15 cellular contexts compared by ENCODE assay signal in the genomic region with DNA sequence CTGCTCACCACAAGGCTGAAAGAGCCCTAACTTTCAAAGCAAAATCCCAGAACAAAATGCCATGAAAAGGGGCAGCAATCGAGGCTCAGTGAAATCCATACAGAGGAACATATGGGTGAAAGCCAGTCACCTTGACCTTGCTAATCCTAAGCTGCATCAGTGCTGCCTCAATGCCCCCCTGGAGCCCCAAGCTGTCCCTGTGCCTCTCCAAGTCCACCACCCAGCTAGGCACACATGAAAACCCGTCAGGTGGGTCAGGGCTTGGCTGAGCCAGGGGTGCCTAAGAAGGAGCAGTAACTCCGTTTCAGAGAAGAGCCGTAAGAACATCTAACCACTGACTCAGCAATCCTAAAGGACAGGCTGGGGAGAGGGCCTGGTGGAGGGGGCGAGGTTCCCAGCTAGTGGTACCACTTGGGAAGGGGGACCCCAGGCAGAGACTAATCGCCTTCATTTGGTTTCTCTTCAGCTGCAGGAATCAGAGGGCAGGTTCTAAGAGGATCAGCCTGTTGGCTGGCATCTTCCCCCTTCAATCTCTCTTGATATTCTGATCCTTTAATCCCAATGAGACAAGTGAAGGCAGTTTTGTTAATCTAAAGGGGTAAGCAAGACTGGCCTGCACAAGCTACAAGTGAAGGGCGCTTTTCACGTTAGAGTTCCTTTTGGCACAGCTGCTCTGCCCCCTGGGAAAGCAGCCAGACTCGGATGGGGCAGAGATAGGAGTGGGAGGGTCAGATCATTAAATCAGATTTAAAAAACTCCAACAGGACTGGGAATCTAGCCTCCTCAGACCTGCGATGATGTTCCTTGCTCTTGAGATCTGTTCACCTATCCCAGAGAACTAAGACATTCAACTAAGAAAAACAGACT. TPM values are rescaled to one million over a fixed set of nuclear protein-coding genes. Genes with fewer than 3 reads are reported as not detected.
DNase-seq lines count a peak whose midpoint lies in the region; ATAC-seq, FAIRE-seq and TF ChIP-seq lines count a peak whose summit lies in the region.
"Had no signal": no experiment of that assay in that cellular context is flagged by ENCODE, and none has a peak within 500 bp of the region (broad histone marks: within the 10 kb centered on the region; RNA-seq: fewer than 3 reads in every experiment).

No MANE protein-coding gene starts in this region.

- H3K27me3 ChIP-seq in IMR-90 (ENCODE audit: control insufficient read depth, insufficient read depth, low read length) (no peaks in the 10 kb centered on the region), GM12878 (replicated peaks in 1 of 2; ENCODE audit: control insufficient read depth in 2 of 2, insufficient read depth in 2 of 2, low read length in 1 of 2) (no peaks in the 10 kb centered on the region), suprapubic skin (no peaks in the 10 kb centered on the region)
- H3K27me3 ChIP-seq: tibial artery had no signal

- dilution Hi-C loops in IMR-90 (cut with HindIII; ENCODE audit: low sequenced_read_pairs, unreplicated experiment): no loop called here

- no peak overlapping the region for H4K8ac ChIP-seq in IMR-90 (ENCODE audit: low read depth in 2 of 2, low read length in 2 of 2)

- H3K4me2 ChIP-seq in IMR-90 (ENCODE audit: low read depth, low read length) (no peak overlapping the region), GM12878 (ENCODE audit: control insufficient read depth, insufficient read depth) (peak overlapping the region; percentile 85)

- H4K20me1 ChIP-seq in IMR-90 (ENCODE audit: insufficient read depth, low read length) (peaks cover 71% of the 10 kb centered on the region), GM12878 (ENCODE audit: control insufficient read depth, insufficient read depth) (peaks cover 2% of the 10 kb centered on the region; the same call in 1 of the 2 replicates)

- H3K4me3 ChIP-seq in IMR-90 (ENCODE audit: insufficient read depth, low read depth, low read length) (no peak overlapping the region), GM12878 (no peak overlapping the region), mesodermal cell (ENCODE audit: extremely low read depth, insufficient read depth, low read length, poor library complexity, severe bottlenecking) (no peak overlapping the region), suprapubic skin (no peak overlapping the region)
- H3K4me3 ChIP-seq: psoas muscle, tibial artery had no signal

- intact Hi-C loops in IMR-90 (cut with micrococcal nuclease): no loop called here
- intact Hi-C loops in GM12878 (cut with micrococcal nuclease; ENCODE audit: unreplicated experiment): no loop called here
- intact Hi-C loops in activated T-helper 2 cell treated with anti-CD3 and anti-CD28 coated beads, Interferon-gamma antibody, Interleukin-2, Interleukin-4, amounts not matched to agents 10 μg/mL and 5 μg/mL and 100 μg/mL, durations not matched to agents 14 hours and 24 hours and 36 hours (cut with micrococcal nuclease): no loop called here
- intact Hi-C loops in left colon (cut with DNase I, micrococcal nuclease): no loop called here

- no peak overlapping the region for H2AK9ac ChIP-seq in IMR-90 (replicated peaks; ENCODE audit: low read depth, low read length, poor library complexity)

- H3K27ac ChIP-seq in IMR-90 (ENCODE audit: insufficient read depth, low read length): no peak overlapping the region
- H3K27ac ChIP-seq in GM12878 (ENCODE audit: control insufficient read depth, insufficient read depth): peak overlapping the region; percentile 69
- H3K27ac ChIP-seq in mesodermal cell (ENCODE audit: low read depth, low read length, severe bottlenecking): peak overlapping the region; percentile 23
- H3K27ac ChIP-seq in suprapubic skin: peak overlapping the region; percentile 49
- H3K27ac ChIP-seq: epithelial cell of prostate, psoas muscle, tibial artery had no signal

- H3K79me2 ChIP-seq in GM12878 (ENCODE audit: control insufficient read depth, insufficient read depth, low read length): peaks cover 34% of the 10 kb centered on the region

- H2BK15ac ChIP-seq in IMR-90 (ENCODE audit: low read depth, low read length): no peak overlapping the region

- H3K23ac ChIP-seq in IMR-90 (ENCODE audit: low read depth, low read length): no peak overlapping the region

- no peak for DNase-seq in IMR-90
- no peak for DNase-seq in GM12878 (ENCODE audit: low read depth, low spot score)
- DNase-seq in suprapubic skin (ENCODE audit: low spot score in 2 of 2): no peak
- DNase-seq in DMS114 treated with DMSO at 0.1 percent for 48 hours (lab: John Stamatoyannopoulos, UW; ENCODE audit: unreplicated experiment): no peak
- no peak for DNase-seq in activated T-helper 2 cell treated with anti-CD3 and anti-CD28 coated beads, Interferon-gamma antibody, Interleukin-2, Interleukin-4, amounts not matched to agents 10 μg/mL and 5 μg/mL and 100 μg/mL, durations not matched to agents 14 hours and 24 hours and 36 hours (ENCODE audit: low spot score)
- no peak for DNase-seq in left colon
- DNase-seq: activated CD4-positive, alpha-beta T cell treated with anti-CD3 and anti-CD28 coated beads for 48 hours; activated T-cell treated with anti-CD3 and anti-CD28 coated beads, Interleukin-2, amount 50 U/mL, for 4 hours; GOT3; psoas muscle; tibial artery had no signal

- no TSS peak for BruUV-seq in IMR-90 (replicated peaks; lab: Mats Ljungman, UMichigan)
- BruUV-seq in GM12878 (replicated peaks; lab: Mats Ljungman, UMichigan): no TSS peak

- WGBS in IMR-90 (ENCODE audit: extremely low coverage in 2 of 2, insufficient read length in 1 of 2), 2 experiments: 75% methylated on average over 2 of the region's 10 CpGs; no CpG with 5 or more reads in 1 of the 2 experiments
- 67% methylated on average over 10 of the region's 10 CpGs for WGBS in GM12878 (ENCODE audit: insufficient coverage, insufficient replicate concordance, low lambda C conversion rate, missing lambda C conversion rate)
- 93 to 95% methylated on average over 6 to 7 of the region's 10 CpGs for WGBS in mesodermal cell (ENCODE audit: insufficient coverage in 2 of 2), 2 experiments
- whole genome bisulfite sequencing in suprapubic skin: 52% methylated on average over 6 of the region's 10 CpGs

- CTCF ChIA-PET in IMR-90 (lab: Yijun Ruan, JAX): interaction anchor here (0.6 to 0.9 kb wide), 2 partner anchors 9 to 75 kb away, joined by 3 to 5 read pairs; no protein-coding TSS in a partner anchor
- CTCF ChIA-PET in GM12878 (lab: Yijun Ruan, JAX): interaction anchor here (1.3 to 4.1 kb wide), 6 partner anchors 19 to 189 kb away, joined by 3 to 17 read pairs (median 10); no protein-coding TSS in a partner anchor

- in situ Hi-C loops in IMR-90 (cut with MboI; ENCODE audit: low sequenced_read_pairs) (no loop called here), GM12878 (cut with MboI) (no loop called here)

- peaks cover 3% of the 10 kb centered on the region for H3K4me1 Mint-ChIP-seq in activated T-helper 2 cell treated with anti-CD3 and anti-CD28 coated beads, Interferon-gamma antibody, Interleukin-2, Interleukin-4, amounts not matched to agents 10 μg/mL and 5 μg/mL and 100 μg/mL, durations not matched to agents 14 hours and 24 hours and 36 hours (ENCODE audit: low read depth)

- no peak overlapping the region for H3K56ac ChIP-seq in IMR-90 (ENCODE audit: extremely low read depth, insufficient read depth, low read length)

- H3K9me3 ChIP-seq in IMR-90 (ENCODE audit: control insufficient read depth, insufficient read depth, low read length) (no peaks in the 10 kb centered on the region), GM12878 (replicated peaks; ENCODE audit: control insufficient read depth, insufficient read depth, low read length) (no peaks in the 10 kb centered on the region), mesodermal cell (ENCODE audit: control insufficient read depth, low read length) (no peaks in the 10 kb centered on the region), suprapubic skin (no peaks in the 10 kb centered on the region)
- H3K9me3 ChIP-seq: psoas muscle, tibial artery had no signal

- H3K4me1 ChIP-seq in IMR-90 (ENCODE audit: control insufficient read depth, insufficient read depth, low read length) (no peaks in the 10 kb centered on the region), GM12878 (ENCODE audit: control insufficient read depth, insufficient read depth, low read length) (peaks cover 38% of the 10 kb centered on the region), mesodermal cell (ENCODE audit: control insufficient read depth, insufficient read depth, low read length, poor library complexity, severe bottlenecking) (peaks cover 7% of the 10 kb centered on the region), suprapubic skin (peaks cover 72% of the 10 kb centered on the region)

- no peaks in the 10 kb centered on the region for H3K27me3 Mint-ChIP-seq in activated T-helper 2 cell treated with anti-CD3 and anti-CD28 coated beads, Interferon-gamma antibody, Interleukin-2, Interleukin-4, amounts not matched to agents 10 μg/mL and 5 μg/mL and 100 μg/mL, durations not matched to agents 14 hours and 24 hours and 36 hours (ENCODE audit: low read depth)

- no peak overlapping the region for H3K4ac ChIP-seq in IMR-90 (ENCODE audit: low read depth, low read length)

- no peak for ATAC-seq in IMR-90 (ENCODE audit: low read depth)
- ATAC-seq in GM12878: no peak
- no peak for ATAC-seq in left colon
- ATAC-seq in HG02571 (IDR thresholded peaks at IDR 0.05; ENCODE audit: unreplicated experiment): no peak
- ATAC-seq: activated T-cell treated with anti-CD3 and anti-CD28 coated beads, Interleukin-2, amount 50 U/mL, for 4 hours; Right ventricle myocardium inferior had no signal

- H2BK5ac ChIP-seq in IMR-90 (ENCODE audit: low read depth, low read length, poor library complexity, severe bottlenecking): no peak overlapping the region

- peaks cover 34% of the 10 kb centered on the region for H3K36me3 Mint-ChIP-seq in activated T-helper 2 cell treated with anti-CD3 and anti-CD28 coated beads, Interferon-gamma antibody, Interleukin-2, Interleukin-4, amounts not matched to agents 10 μg/mL and 5 μg/mL and 100 μg/mL, durations not matched to agents 14 hours and 24 hours and 36 hours (ENCODE audit: low read depth)

- no peak overlapping the region for H3K4me3 Mint-ChIP-seq in activated T-helper 2 cell treated with anti-CD3 and anti-CD28 coated beads, Interferon-gamma antibody, Interleukin-2, Interleukin-4, amounts not matched to agents 10 μg/mL and 5 μg/mL and 100 μg/mL, durations not matched to agents 14 hours and 24 hours and 36 hours (ENCODE audit: low read depth)
- H3K4me3 Mint-ChIP-seq: activated T-cell treated with anti-CD3 and anti-CD28 coated beads, Interleukin-2, amount 50 U/mL, for 4 hours had no signal

- no peak overlapping the region for H2BK20ac ChIP-seq in IMR-90 (ENCODE audit: low read depth, low read length)

- peaks cover 40% of the 10 kb centered on the region for H3K36me3 ChIP-seq in IMR-90 (ENCODE audit: control insufficient read depth, insufficient read depth, low read length)
- H3K36me3 ChIP-seq in GM12878 (ENCODE audit: control insufficient read depth in 2 of 2, insufficient read depth in 2 of 2, low read length in 1 of 2): peaks cover 11 to 14% of the 10 kb centered on the region in 2 experiments
- peaks cover 90% of the 10 kb centered on the region for H3K36me3 ChIP-seq in mesodermal cell (ENCODE audit: control insufficient read depth, insufficient read depth, low read length)
- H3K36me3 ChIP-seq in suprapubic skin: peaks cover 32% of the 10 kb centered on the region

- peaks cover 28 to 83% of the 10 kb centered on the region in 2 experiments for H3K79me1 ChIP-seq in IMR-90 (ENCODE audit: low read depth in 1 of 2, low read length in 2 of 2)

- H3K9me1 ChIP-seq in IMR-90 (ENCODE audit: insufficient read depth, low read length): peaks cover 22% of the 10 kb centered on the region

- no peak overlapping the region for H2BK120ac ChIP-seq in IMR-90 (ENCODE audit: low read depth, low read length)

- TF ChIP-seq EP300 in GM12878 (IDR thresholded peaks at IDR 0.05; ENCODE audit: borderline replicate concordance in 1 of 2, control insufficient read depth in 1 of 2, low read depth in 2 of 2, low read length in 2 of 2) (no peak), suprapubic skin (IDR thresholded peaks at IDR 0.05) (no peak)

- no peak overlapping the region for H3K27ac Mint-ChIP-seq in activated T-helper 2 cell treated with anti-CD3 and anti-CD28 coated beads, Interferon-gamma antibody, Interleukin-2, Interleukin-4, amounts not matched to agents 10 μg/mL and 5 μg/mL and 100 μg/mL, durations not matched to agents 14 hours and 24 hours and 36 hours

- TF ChIP-seq RAD21 in IMR-90 (IDR thresholded peaks at IDR 0.05; ENCODE audit: low read length): no peak
- no peak for TF ChIP-seq RAD21 in GM12878 (IDR thresholded peaks at IDR 0.05; ENCODE audit: insufficient read depth, low read depth, low read length)

- no peak for FAIRE-seq in GM12878 (lab: Jason Lieb, UNC)

- H3K9ac ChIP-seq in IMR-90 (ENCODE audit: low read depth, low read length): no peak overlapping the region
- H3K9ac ChIP-seq in GM12878 (ENCODE audit: control insufficient read depth, insufficient read depth, low read length): no peak overlapping the region; the same call in 1 of the 2 replicates

- H2AFZ ChIP-seq in IMR-90 (replicated peaks; ENCODE audit: low read length, poor library complexity) (no peak overlapping the region), GM12878 (ENCODE audit: control insufficient read depth, low read depth, low read length) (no peak overlapping the region)

- H3K18ac ChIP-seq in IMR-90 (ENCODE audit: low read depth, low read length): no peak overlapping the region

- TF ChIP-seq CTCF in IMR-90 (conservative IDR thresholded peaks at IDR 0.05; ENCODE audit: low read depth, low read length) (no peak), GM12878 (IDR thresholded peaks at IDR 0.05 in 2 of 3, conservative IDR thresholded peaks at IDR 0.05 in 1 of 3; ENCODE audit: control insufficient read depth in 2 of 3, extremely low read depth in 1 of 3, insufficient read depth in 1 of 3, low read depth in 3 of 3, low read length in 3 of 3) (no peak), suprapubic skin (IDR thresholded peaks at IDR 0.05) (no peak)

- no peak overlapping the region for H2AK5ac ChIP-seq in IMR-90 (ENCODE audit: low read depth, low read length)

- RAD21 ChIA-PET in GM12878 (lab: Charles Lee; ENCODE audit: unreplicated experiment): interaction anchor here (0.5 to 2.1 kb wide), 7 partner anchors 12 to 727 kb away, joined by 3 to 6 read pairs (median 4); partner anchors contain the start of genes INPP5K and RILP

- TF ChIP-seq POLR2A in IMR-90 (IDR thresholded peaks at IDR 0.05; ENCODE audit: low read depth, low read length): no peak
- no peak for TF ChIP-seq POLR2A in GM12878 (IDR thresholded peaks at IDR 0.05; ENCODE audit: low read depth, low read length)
- no peak for TF ChIP-seq POLR2A in suprapubic skin (IDR thresholded peaks at IDR 0.05)

- POLR2A ChIA-PET in IMR-90 (lab: Charles Lee; ENCODE audit: unreplicated experiment): no interaction called here
- POLR2A ChIA-PET in GM12878 (lab: Charles Lee): interaction anchor here (1.3 kb wide), 1 partner anchor 158 kb away, joined by 4 read pairs; no protein-coding TSS in a partner anchor

- H4K91ac ChIP-seq in IMR-90 (ENCODE audit: insufficient read depth, low read depth, low read length): no peak overlapping the region

- no peaks in the 10 kb centered on the region for H3K9me3 Mint-ChIP-seq in activated T-helper 2 cell treated with anti-CD3 and anti-CD28 coated beads, Interferon-gamma antibody, Interleukin-2, Interleukin-4, amounts not matched to agents 10 μg/mL and 5 μg/mL and 100 μg/mL, durations not matched to agents 14 hours and 24 hours and 36 hours
- H3K9me3 Mint-ChIP-seq: activated T-cell treated with anti-CD3 and anti-CD28 coated beads, Interleukin-2, amount 50 U/mL, for 4 hours had no signal

- SMC1A ChIA-PET in GM12878 (lab: Charles Lee; ENCODE audit: uncharacterized antibody, unreplicated experiment): interaction anchor here (1.0 to 1.5 kb wide), 4 partner anchors 22 to 164 kb away, joined by 3 to 4 read pairs (median 4); no protein-coding TSS in a partner anchor

- no peak overlapping the region for H4K5ac ChIP-seq in IMR-90 (ENCODE audit: low read depth, low read length)

- H3K14ac ChIP-seq in IMR-90 (replicated peaks; ENCODE audit: low read depth, low read length): no peak overlapping the region

RNA-seq across cellular contexts. Expression of gene PITPNA, which starts 7.6 kb away (rescaled TPM):
- total RNA-seq in IMR-90 (2012; rRNA removed) (19.2 and 25.8 TPM in 2 replicates), GM12878 (2014; rRNA removed) (24.6 and 24.8 TPM in 2 replicates), GM12878 (2014; rRNA removed; fragmentation: Illumina TruSeq; extraction: Trizol) (19.7 and 21.0 TPM in 2 replicates), GM12878 (2021) (62.8 and 65.4 TPM in 2 replicates), suprapubic skin (10 to 100 TPM; 49.6 to 71.9 (median 61.5) TPM), left colon (10 to 100 TPM; 75.5 to 94.3 TPM)
- polyA plus RNA-seq in IMR-90 (2012; rRNA removed) (33.1 and 40.1 TPM in 2 replicates), GM12878 (2011; rRNA removed) (45.6 and 58.4 TPM in 2 replicates), GM12878 (2014; fragmentation: Illumina TruSeq; extraction: Trizol) (67.3 and 88.1 TPM in 2 replicates), GM12878 (2014; fragmentation: Nextera tagmentation; extraction: Ambion mirVana) (10 to 100 TPM; 11.0 to 14.6 TPM), GM12878 (2014; rRNA removed) (50.4 and 51.8 TPM in 2 replicates), GM12878 (2016; fragmentation: Nextera tagmentation; extraction: Ambion mirVana) (10 to 100 TPM in 1 of 2 experiments, 1 to 10 TPM in 1; 5.2 to 41.7 TPM)
- polyA plus RNA-seq in IMR-90 (2012; cell fraction: cytosol; rRNA removed): 17.9 and 28.0 TPM in 2 replicates
- 15.2 and 50.9 TPM in 2 replicates for polyA plus RNA-seq in IMR-90 (2012; cell fraction: nucleus; rRNA removed; ENCODE audit: low replicate concordance)
- 25.6 and 31.4 TPM in 2 replicates for total RNA-seq in GM12878 (2013; cell fraction: nucleolus; rRNA removed)
- polyA plus RNA-seq in GM12878 (2011; ENCODE audit: low read depth): 25.9 TPM
- polyA plus RNA-seq in GM12878 (2011; cell fraction: cytosol; rRNA removed): 38.9 and 40.8 TPM in 2 replicates
- 21.5 and 27.6 TPM in 2 replicates for polyA plus RNA-seq in GM12878 (2011; cell fraction: nucleus; rRNA removed)
- 27.0 and 28.6 TPM in 2 replicates for polyA plus RNA-seq in GM12878 (2012)
- 21.1 and 21.3 TPM in 2 replicates for polyA minus RNA-seq in GM12878 (2011; rRNA and poly(A)+ RNA removed)
- 9.2 and 10.2 TPM in 2 replicates for polyA minus RNA-seq in GM12878 (2011; cell fraction: cytosol; rRNA and poly(A)+ RNA removed)
- 2.1 and 4.8 TPM in 2 replicates for polyA minus RNA-seq in GM12878 (2011; cell fraction: nucleus; rRNA and poly(A)+ RNA removed)
- 57.0 TPM for polyA plus RNA-seq in mesodermal cell (2013, experiment 1 of 2)
- 54.2 TPM for polyA plus RNA-seq in mesodermal cell (2013, experiment 2 of 2)
- 70.8 and 71.6 TPM in 2 replicates for total RNA-seq in activated T-helper 2 cell treated with anti-CD3 and anti-CD28 coated beads, Interferon-gamma antibody, Interleukin-2, Interleukin-4, amounts not matched to agents 10 μg/mL and 5 μg/mL and 100 μg/mL, durations not matched to agents 14 hours and 24 hours and 36 hours

RNA-seq across cellular contexts. Expression of gene INPP5K, which starts 38.6 kb away (rescaled TPM):
- 16.4 and 17.4 TPM in 2 replicates for total RNA-seq in IMR-90 (2012; rRNA removed)
- polyA plus RNA-seq in IMR-90 (2012; rRNA removed): 14.2 and 14.9 TPM in 2 replicates
- 12.5 and 16.8 TPM in 2 replicates for polyA plus RNA-seq in IMR-90 (2012; cell fraction: cytosol; rRNA removed)
- polyA plus RNA-seq in IMR-90 (2012; cell fraction: nucleus; rRNA removed; ENCODE audit: low replicate concordance): 43.0 and 43.3 TPM in 2 replicates
- 15.8 and 18.2 TPM in 2 replicates for total RNA-seq in GM12878 (2013; cell fraction: nucleolus; rRNA removed)
- total RNA-seq in GM12878 (2014; rRNA removed): 28.9 and 33.9 TPM in 2 replicates
- total RNA-seq in GM12878 (2014; rRNA removed; fragmentation: Illumina TruSeq; extraction: Trizol): 11.1 and 11.7 TPM in 2 replicates
- total RNA-seq in GM12878 (2021): 20.5 and 23.1 TPM in 2 replicates
- polyA plus RNA-seq in GM12878 (2011; ENCODE audit: low read depth): 20.9 TPM
- polyA plus RNA-seq in GM12878 (2011; rRNA removed): 22.4 and 29.0 TPM in 2 replicates
- polyA plus RNA-seq in GM12878 (2011; cell fraction: cytosol; rRNA removed): 25.8 and 27.6 TPM in 2 replicates
- polyA plus RNA-seq in GM12878 (2011; cell fraction: nucleus; rRNA removed): 37.6 and 47.7 TPM in 2 replicates
- polyA plus RNA-seq in GM12878 (2012): 17.1 and 22.6 TPM in 2 replicates
- polyA plus RNA-seq in GM12878 (2014; fragmentation: Illumina TruSeq; extraction: Trizol): 16.3 and 16.4 TPM in 2 replicates
- polyA plus RNA-seq in GM12878 (2014; fragmentation: Nextera tagmentation; extraction: Ambion mirVana): 1 to 10 TPM in 1 of 2 experiments, under 1 TPM in 1; 0.58 to 1.5 TPM
- polyA plus RNA-seq in GM12878 (2014; rRNA removed): 38.9 and 41.2 TPM in 2 replicates
- polyA plus RNA-seq in GM12878 (2016; fragmentation: Nextera tagmentation; extraction: Ambion mirVana): 10 to 100 TPM; 23.6 to 26.7 TPM
- polyA minus RNA-seq in GM12878 (2011; rRNA and poly(A)+ RNA removed): 34.2 and 37.1 TPM in 2 replicates
- polyA minus RNA-seq in GM12878 (2011; cell fraction: cytosol; rRNA and poly(A)+ RNA removed): 11.6 and 18.7 TPM in 2 replicates
- polyA minus RNA-seq in GM12878 (2011; cell fraction: nucleus; rRNA and poly(A)+ RNA removed): 16.7 and 31.7 TPM in 2 replicates
- 23.8 TPM for polyA plus RNA-seq in mesodermal cell (2013, experiment 1 of 2)
- 19.8 TPM for polyA plus RNA-seq in mesodermal cell (2013, experiment 2 of 2)
- 100 to 1,000 TPM in 3 of 4 donors, 10 to 100 TPM in 1; 91.8 to 160 (median 123) TPM for total RNA-seq in suprapubic skin
- 26.2 and 31.0 TPM in 2 replicates for total RNA-seq in activated T-helper 2 cell treated with anti-CD3 and anti-CD28 coated beads, Interferon-gamma antibody, Interleukin-2, Interleukin-4, amounts not matched to agents 10 μg/mL and 5 μg/mL and 100 μg/mL, durations not matched to agents 14 hours and 24 hours and 36 hours
- 10 to 100 TPM; 39.9 to 40.4 TPM for total RNA-seq in left colon
